Comparison of ENCODE assay signal across 8 cellular contexts in the genomic region with DNA sequence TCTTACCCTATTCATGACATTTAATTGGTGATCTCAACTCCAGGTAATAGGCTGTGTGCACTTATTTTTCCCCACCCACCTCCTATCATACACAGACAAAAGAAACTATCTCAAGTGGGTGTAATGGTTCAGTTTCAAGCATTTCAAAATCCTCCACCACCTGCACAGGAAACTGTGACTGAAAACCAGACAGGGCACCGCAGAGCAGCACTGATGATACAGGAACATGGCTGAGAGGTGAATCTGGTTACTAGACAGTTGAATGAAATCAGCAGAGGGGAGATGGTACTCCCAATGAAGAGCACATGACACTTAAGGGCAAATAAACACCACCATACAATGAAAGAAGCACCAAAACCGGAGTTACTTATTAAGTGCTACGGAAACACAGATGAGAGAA.
DNase-seq lines count a peak whose midpoint lies in the region; ATAC-seq and TF ChIP-seq lines count a peak whose summit lies in the region.

No MANE protein-coding gene starts in this region.

- H3K4me3 ChIP-seq in cardiac muscle cell (no peak overlapping the region), ovary (no peak overlapping the region)

- no peak for TF ChIP-seq POLR2A in ovary (IDR thresholded peaks at IDR 0.05)

- H3K9me3 ChIP-seq in cardiac muscle cell (ENCODE audit: low read depth) (no peaks in the 10 kb centered on the region), ovary (no peaks in the 10 kb centered on the region)

- DNase-seq in cardiac muscle cell (ENCODE audit: low read depth in 1 of 2, low spot score in 1 of 2) (no peak), Right ventricle myocardium inferior (ENCODE audit: missing footprints) (no peak), ovary (no peak), HK-2 (ENCODE audit: unreplicated experiment) (no peak)
- DNase-seq in activated CD4-positive, CD25-positive, alpha-beta regulatory T cell treated with anti-CD3 and anti-CD28 coated beads, Interleukin-2, amount 50 U/mL, for 16 hours (ENCODE audit: low read depth, low spot score): peak; percentile 55
- DNase-seq in effector CD8-positive, alpha-beta T cell (lab: John Stamatoyannopoulos, UW): peak; percentile 1
- peak; percentile 49 for DNase-seq in stimulated activated CD8-positive, alpha-beta memory T cell treated with anti-CD3 and anti-CD28 coated beads, Interleukin-4, amount 100 ng/mL, for 24 hours (ENCODE audit: low read depth)

- no peak for TF ChIP-seq EP300 in ovary (IDR thresholded peaks at IDR 0.05)

- peaks cover 21% of the 10 kb centered on the region for H3K4me1 ChIP-seq in cardiac muscle cell (ENCODE audit: low read depth)
- H3K4me1 ChIP-seq in ovary (ENCODE audit: insufficient read depth): peaks cover 2% of the 10 kb centered on the region

- H3K36me3 ChIP-seq in cardiac muscle cell (no peaks in the 10 kb centered on the region), ovary (no peaks in the 10 kb centered on the region)

- TF ChIP-seq CTCF in cardiac muscle cell (IDR thresholded peaks at IDR 0.05; ENCODE audit: low read depth, low read length) (no peak), ovary (IDR thresholded peaks at IDR 0.05) (no peak)

- 92 to 96% (median 94%) methylated on average over 3 of the region's 3 CpGs for WGBS in ovary, 3 donors

- H3K27ac ChIP-seq in cardiac muscle cell (peak overlapping the region; percentile 3), ovary (no peak overlapping the region)

- no peak for ATAC-seq in Right ventricle myocardium inferior
- ATAC-seq in HG03196 (IDR thresholded peaks at IDR 0.05; ENCODE audit: unreplicated experiment): peak; percentile 97

- no peaks in the 10 kb centered on the region for H3K27me3 ChIP-seq in cardiac muscle cell
- H3K27me3 ChIP-seq in ovary: no peaks in the 10 kb centered on the region

- intact Hi-C loops in Right ventricle myocardium inferior (cut with DNase I) (loop anchor here (5.0 kb wide), 2 partner anchors 101 to 136 kb away; no protein-coding TSS in a partner anchor), ovary (cut with DNase I) (no loop called here)

Comparison
In these comparisons a context has a peak if more than half of its experiments do, and no peak if none do; other contexts are left out.
1. DNase-seq: peak in activated CD4-positive, CD25-positive, alpha-beta regulatory T cell treated with anti-CD3 and anti-CD28 coated beads, Interleukin-2, amount 50 U/mL, for 16 hours (single experiment), effector CD8-positive, alpha-beta T cell (single experiment) and stimulated activated CD8-positive, alpha-beta memory T cell treated with anti-CD3 and anti-CD28 coated beads, Interleukin-4, amount 100 ng/mL, for 24 hours (single experiment); none in cardiac muscle cell (0 of 2), Right ventricle myocardium inferior (single experiment), ovary (0 of 5) and HK-2 (single experiment).